23 cellular contexts compared by ENCODE assay signal in the genomic region with DNA sequence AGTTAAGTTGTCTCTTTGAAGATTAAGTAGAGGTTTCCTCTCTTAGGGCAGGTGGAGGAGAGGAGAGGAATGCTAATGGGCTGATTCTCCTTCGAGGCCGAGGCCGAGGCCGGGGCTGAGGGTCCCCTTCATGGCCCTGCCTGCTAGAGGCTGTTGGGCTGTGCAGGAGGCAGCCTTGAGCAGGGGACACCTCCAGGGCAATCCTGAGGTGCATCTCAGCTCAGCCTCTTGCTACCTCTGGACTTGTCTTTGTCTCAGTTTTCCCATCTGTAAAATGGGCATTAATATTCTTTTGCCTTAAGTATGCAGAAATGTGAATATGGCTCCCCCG.
DNase-seq lines count a peak whose midpoint lies in the region; ATAC-seq, FAIRE-seq and TF ChIP-seq lines count a peak whose summit lies in the region.
"Had no signal": no experiment of that assay in that cellular context is flagged by ENCODE, and none has a peak within 500 bp of the region (broad histone marks: within the 10 kb centered on the region; RNA-seq: fewer than 3 reads in every experiment).

No MANE protein-coding gene starts in this region.

- no peak overlapping the region for H3K56ac ChIP-seq in H1 (replicated peaks; ENCODE audit: insufficient read length, low read depth, low read length)

- ATAC-seq in GM18505 (IDR thresholded peaks at IDR 0.05; ENCODE audit: unreplicated experiment), result no peak
- ATAC-seq: A549 had no signal

- no peak overlapping the region for H3K23ac ChIP-seq in H1 (ENCODE audit: insufficient read length)

- H3K4me1 ChIP-seq in H1 (replicated peaks in 1 of 4; ENCODE audit: control insufficient read depth in 3 of 4, insufficient read depth in 4 of 4, low read length in 3 of 4) (no peaks in the 10 kb centered on the region; a peak in 1 of 7 replicates), kidney (ENCODE audit: control insufficient read depth in 1 of 2, insufficient read depth in 1 of 2, low read depth in 1 of 2, low read length in 2 of 2) (no peaks in the 10 kb centered on the region)
- H3K4me1 ChIP-seq: A549; BE2C; BLaER1 treated with 17β-estradiol and CSF1 and Interleukin-3, amounts not matched to agents 10 nM and 100 nM; HAP-1 had no signal

- H3K4ac ChIP-seq in H1 (replicated peaks; ENCODE audit: insufficient read length, low read depth, low read length), result no peak overlapping the region

- H4K20me1 ChIP-seq in H1 (replicated peaks in 1 of 2; ENCODE audit: control insufficient read depth in 1 of 2, insufficient read depth in 2 of 2, low read length in 2 of 2), result no peaks in the 10 kb centered on the region

- H3K9me3 ChIP-seq in H1 (ENCODE audit: insufficient read depth in 2 of 2, low read depth in 1 of 2, low read length in 1 of 2) (no peaks in the 10 kb centered on the region), kidney (ENCODE audit: control insufficient read depth in 1 of 2, low read length in 2 of 2) (peaks cover 0 to 12% of the 10 kb centered on the region in 2 donors)
- H3K9me3 ChIP-seq: BE2C, HAP-1 had no signal

- H3K4me2 ChIP-seq in H1 (ENCODE audit: insufficient read depth in 1 of 2, low read depth in 2 of 2, low read length in 2 of 2), result no peak overlapping the region
- H3K4me2 ChIP-seq: A549; BLaER1 treated with 17β-estradiol and CSF1 and Interleukin-3, amounts not matched to agents 10 nM and 100 nM had no signal

- no peak overlapping the region for H3K18ac ChIP-seq in H1 (ENCODE audit: extremely low read depth, low read length)

- no peak for TF ChIP-seq CTCF in H1 (IDR thresholded peaks at IDR 0.05; ENCODE audit: control extremely low read depth in 1 of 3, insufficient read depth in 1 of 3, low read depth in 1 of 3, low read length in 3 of 3)
- TF ChIP-seq CTCF in kidney (IDR thresholded peaks at IDR 0.05; ENCODE audit: borderline replicate concordance, extremely low read depth, insufficient read depth), result no peak

- H3K36me3 ChIP-seq in H1 (ENCODE audit: control insufficient read depth in 2 of 4, insufficient read depth in 4 of 4, low read length in 3 of 4) (no peaks in the 10 kb centered on the region), kidney (ENCODE audit: control insufficient read depth in 1 of 2, insufficient read depth in 2 of 2, low read length in 2 of 2) (no peaks in the 10 kb centered on the region)
- H3K36me3 ChIP-seq: BE2C; BLaER1 treated with 17β-estradiol and CSF1 and Interleukin-3, amounts not matched to agents 10 nM and 100 nM; HAP-1 had no signal

- H3K4me3 ChIP-seq in H1 (ENCODE audit: extremely low read depth in 1 of 4, insufficient read depth in 2 of 4, low read depth in 3 of 4, low read length in 4 of 4), result no peak overlapping the region
- no peak overlapping the region for H3K4me3 ChIP-seq in kidney (ENCODE audit: low read length in 2 of 2)
- H3K4me3 ChIP-seq: A549; BLaER1 treated with 17β-estradiol and CSF1 and Interleukin-3, amounts not matched to agents 10 nM and 100 nM; GM23248; HAP-1 had no signal

- DNase-seq in D341Med (ENCODE audit: low spot score) (peak; percentile 12), H1 (ENCODE audit: low read depth in 1 of 2, low spot score in 2 of 2) (no peak), kidney (peak; percentile 44), posterior vena cava (ENCODE audit: low spot score) (peak; percentile 67), GOT3 (lab: John Stamatoyannopoulos, UW) (no peak), GF-D8 (lab: John Stamatoyannopoulos, UW) (no peak)
- DNase-seq: 8988T; ACHN; AML-193; BE2C; CD4-positive, alpha-beta T cell; CD8-positive, alpha-beta memory T cell; DMS53; DMS79 treated with DMSO at 0.1 percent for 48 hours; GM23248; HFFc6 had no signal

- no peak overlapping the region for H4K8ac ChIP-seq in H1 (ENCODE audit: extremely low read depth, insufficient read depth, low read length)

- no peak overlapping the region for H2AFZ ChIP-seq in H1 (ENCODE audit: low read length)
- H2AFZ ChIP-seq: GM23248 had no signal

- no peak overlapping the region for H4K5ac ChIP-seq in H1 (ENCODE audit: insufficient read length, low read depth, low read length)

- TF ChIP-seq EP300 in H1 (IDR thresholded peaks at IDR 0.05; ENCODE audit: borderline replicate concordance in 1 of 2, low read depth in 2 of 2, low read length in 2 of 2), result no peak

- WGBS in H1 (ENCODE audit: extremely low coverage in 1 of 2, insufficient coverage in 1 of 2, insufficient read length in 1 of 2, insufficient replicate concordance in 2 of 2, low coverage in 1 of 2, low lambda C conversion rate in 2 of 2, missing lambda C conversion rate in 1 of 2), 2 experiments, result 84% methylated on average over 5 of the region's 5 CpGs; no CpG with 5 or more reads in 1 of the 2 experiments

- no peak overlapping the region for H2BK15ac ChIP-seq in H1 (ENCODE audit: low read length)

- TF ChIP-seq RAD21 in H1 (IDR thresholded peaks at IDR 0.05 in 1 of 2, conservative IDR thresholded peaks at IDR 0.05 in 1 of 2; ENCODE audit: low read depth in 2 of 2, low read length in 2 of 2), result no peak

- no peak overlapping the region for H2BK120ac ChIP-seq in H1 (replicated peaks; ENCODE audit: low read depth, low read length)

- no peaks in the 10 kb centered on the region for H3K23me2 ChIP-seq in H1 (ENCODE audit: low read depth, low read length)

- H2BK20ac ChIP-seq in H1 (ENCODE audit: low read length), result no peak overlapping the region

- no peak overlapping the region for H2BK12ac ChIP-seq in H1 (ENCODE audit: low read depth, low read length)

- no peaks in the 10 kb centered on the region for H3K27me3 ChIP-seq in H1 (replicated peaks in 1 of 4; ENCODE audit: control insufficient read depth in 3 of 4, extremely low read depth in 1 of 4, insufficient read depth in 3 of 4, low read length in 3 of 4)
- H3K27me3 ChIP-seq: BE2C; BLaER1 treated with 17β-estradiol and CSF1 and Interleukin-3, amounts not matched to agents 10 nM and 100 nM had no signal

- no peak overlapping the region for H3K14ac ChIP-seq in H1 (ENCODE audit: insufficient read length)

- no peak overlapping the region for H2AK5ac ChIP-seq in H1 (ENCODE audit: low read depth, low read length)

- POLR2A ChIA-PET in H1 (lab: Charles Lee; ENCODE audit: partially characterized antibody), result no interaction called here

- CTCF ChIA-PET in H1 (lab: Charles Lee; ENCODE audit: partially characterized antibody), result interaction anchor here (0.9 to 3.2 kb wide), 4 partner anchors 11 to 97 kb away, joined by 3 to 24 read pairs (median 4); a partner anchor contains a TSS

- TF ChIP-seq POLR2A in H1 (IDR thresholded peaks at IDR 0.05; ENCODE audit: control extremely low read depth in 1 of 2, low read depth in 2 of 2, low read length in 2 of 2), result no peak
- no peak for TF ChIP-seq POLR2A in GM18505 (IDR thresholded peaks at IDR 0.05; ENCODE audit: borderline replicate concordance, extremely low read depth, insufficient read depth, insufficient read length)

- no peak for FAIRE-seq in H1 (lab: Jason Lieb, UNC)
- FAIRE-seq in kidney (lab: Jason Lieb, UNC), result no peak
- FAIRE-seq: A549, GM12892, GM19239, H54 had no signal

- intact Hi-C loops in kidney (cut with DNase I), result no loop called here
- intact Hi-C loops in posterior vena cava (cut with DNase I), result no loop called here

- H3K79me1 ChIP-seq in H1 (ENCODE audit: low read depth, low read length), result no peaks in the 10 kb centered on the region

- no peak overlapping the region for H4K91ac ChIP-seq in H1 (replicated peaks; ENCODE audit: insufficient read length, low read length)

- H3K27ac ChIP-seq in H1 (ENCODE audit: low read depth, low read length) (no peak overlapping the region), kidney (ENCODE audit: low read depth in 2 of 2, low read length in 2 of 2) (no peak overlapping the region)
- H3K27ac ChIP-seq: A549; BLaER1 treated with 17β-estradiol and CSF1 and Interleukin-3, amounts not matched to agents 10 nM and 100 nM; GM23248 had no signal

- no peak overlapping the region for H2BK5ac ChIP-seq in H1 (ENCODE audit: low read depth, low read length)

- no peak overlapping the region for H3K9ac ChIP-seq in H1 (replicated peaks in 1 of 4; ENCODE audit: extremely low read depth in 1 of 4, low read depth in 3 of 4, low read length in 3 of 4)
- no peak overlapping the region for H3K9ac ChIP-seq in kidney (ENCODE audit: low read length in 2 of 2)
- H3K9ac ChIP-seq: BLaER1 treated with 17β-estradiol and CSF1 and Interleukin-3, amounts not matched to agents 10 nM and 100 nM; GM23248 had no signal

- no peaks in the 10 kb centered on the region for H3K79me2 ChIP-seq in H1 (ENCODE audit: control insufficient read depth in 1 of 2, insufficient read depth in 2 of 2, low read length in 2 of 2)

TF ChIP-seq in H1, 55 proteins besides CTCF, POLR2A, EP300 and RAD21:
- TF ChIP-seq KDM1A (IDR thresholded peaks at IDR 0.05; ENCODE audit: borderline replicate concordance, low read length), result 0 out of 2 replicates have a peak, but pooled peaks have one; percentile 26
- no peak for TF ChIP-seq YY1 (IDR thresholded peaks at IDR 0.05; ENCODE audit: low read depth, low read length)

Comparison
In these comparisons a context has a peak if more than half of its experiments do, and no peak if none do; other contexts are left out.
1. DNase-seq: peak in D341Med (single experiment), kidney (single experiment) and posterior vena cava (single experiment); none in H1 (0 of 2), GOT3 (single experiment) and GF-D8 (single experiment).